Comparison of ENCODE assay signal across 1 cellular context in the genomic region with DNA sequence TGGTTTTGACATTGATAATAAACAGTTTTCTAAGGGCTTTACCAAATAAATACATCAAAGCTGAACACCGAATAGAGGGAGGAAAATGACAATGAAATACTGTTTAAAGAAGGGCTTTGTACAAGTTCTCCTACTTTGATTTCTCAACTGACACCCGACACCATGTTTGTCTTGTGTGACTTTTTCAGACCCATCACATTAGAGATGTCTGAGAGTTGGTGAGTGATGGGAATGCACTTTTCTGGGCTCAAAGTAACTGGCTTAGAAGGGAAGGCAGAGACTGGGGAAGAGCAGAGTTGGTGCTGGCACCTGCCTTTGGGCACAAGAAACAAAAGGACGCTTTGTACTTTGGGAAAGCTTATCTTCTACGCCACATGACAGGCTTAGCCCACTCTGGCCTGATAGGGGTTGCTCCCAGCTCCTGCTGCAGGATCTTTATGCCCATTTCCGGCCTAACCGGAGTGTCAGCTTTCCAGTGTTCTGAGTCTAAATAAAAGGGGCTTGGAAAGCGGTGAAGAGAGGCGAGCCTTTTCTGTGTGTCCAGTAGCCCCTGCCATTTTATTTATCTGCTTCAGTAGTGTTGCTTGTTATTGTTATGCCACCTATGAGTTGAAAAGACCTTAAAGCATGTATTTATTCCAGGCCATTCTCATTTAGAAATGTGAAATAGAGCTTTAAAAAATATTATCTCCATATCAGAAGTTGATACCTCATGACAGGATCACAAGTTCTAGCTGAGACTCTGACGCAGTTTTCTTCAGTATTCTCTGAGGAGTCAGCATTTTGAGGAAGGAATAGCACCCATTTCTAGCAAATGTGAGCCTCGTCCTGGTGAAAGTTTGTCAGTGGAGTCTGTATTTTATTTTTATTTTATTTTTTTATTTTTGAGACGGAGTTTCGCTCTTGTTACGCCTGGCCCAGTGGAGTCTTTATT.
TF ChIP-seq lines count a peak whose summit lies in the region.

No MANE protein-coding gene starts in this region.

TF ChIP-seq in HEK293, 187 proteins besides CTCF, POLR2A, EP300 and RAD21 (continued from another document):
- TF ChIP-seq PRDM10 (tag by site-specific recombination; IDR thresholded peaks at IDR 0.05) (peak; percentile 37; the same call in 1 of the 2 replicates), SP7 (tag by site-specific recombination; IDR thresholded peaks at IDR 0.05) (peak; percentile 29; the same call in 1 of the 2 replicates), ZNF391 (tag by site-specific recombination; IDR thresholded peaks at IDR 0.05; ENCODE audit: borderline replicate concordance, low read depth) (no peak), ZNF558 (tag by site-specific recombination; IDR thresholded peaks at IDR 0.05) (no peak), ZNF404 (tag by site-specific recombination; IDR thresholded peaks at IDR 0.05) (no peak), ZNF138 (tag by site-specific recombination; IDR thresholded peaks at IDR 0.05; ENCODE audit: borderline replicate concordance) (no peak), ZBTB48 (tag by site-specific recombination; IDR thresholded peaks at IDR 0.05) (no peak), ZNF221 (tag by site-specific recombination; IDR thresholded peaks at IDR 0.05; ENCODE audit: borderline replicate concordance) (no peak), ZNF830 (tag by site-specific recombination; IDR thresholded peaks at IDR 0.05; ENCODE audit: low read depth) (no peak), ZNF16 (tag by site-specific recombination; IDR thresholded peaks at IDR 0.05; ENCODE audit: low read depth) (no peak), YY1 (tag by site-specific recombination; IDR thresholded peaks at IDR 0.05) (no peak), TCF7L2 (IDR thresholded peaks at IDR 0.05; ENCODE audit: borderline replicate concordance, low read depth, low read length) (peak; percentile 75), ZNF645 (tag by site-specific recombination; IDR thresholded peaks at IDR 0.05) (no peak), FEZF1 (tag by site-specific recombination; IDR thresholded peaks at IDR 0.05) (peak; percentile 93), ZNF37A (tag by site-specific recombination; IDR thresholded peaks at IDR 0.05) (no peak), ZBTB17 (tag by site-specific recombination; IDR thresholded peaks at IDR 0.05) (peak; percentile 65)
- TF ChIP-seq, protein P1, sequence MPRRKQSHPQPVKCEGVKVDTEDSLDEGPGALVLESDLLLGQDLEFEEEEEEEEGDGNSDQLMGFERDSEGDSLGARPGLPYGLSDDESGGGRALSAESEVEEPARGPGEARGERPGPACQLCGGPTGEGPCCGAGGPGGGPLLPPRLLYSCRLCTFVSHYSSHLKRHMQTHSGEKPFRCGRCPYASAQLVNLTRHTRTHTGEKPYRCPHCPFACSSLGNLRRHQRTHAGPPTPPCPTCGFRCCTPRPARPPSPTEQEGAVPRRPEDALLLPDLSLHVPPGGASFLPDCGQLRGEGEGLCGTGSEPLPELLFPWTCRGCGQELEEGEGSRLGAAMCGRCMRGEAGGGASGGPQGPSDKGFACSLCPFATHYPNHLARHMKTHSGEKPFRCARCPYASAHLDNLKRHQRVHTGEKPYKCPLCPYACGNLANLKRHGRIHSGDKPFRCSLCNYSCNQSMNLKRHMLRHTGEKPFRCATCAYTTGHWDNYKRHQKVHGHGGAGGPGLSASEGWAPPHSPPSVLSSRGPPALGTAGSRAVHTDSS (tag by site-specific recombination; IDR thresholded peaks at IDR 0.05): no peak
- TF ChIP-seq, protein P2, sequence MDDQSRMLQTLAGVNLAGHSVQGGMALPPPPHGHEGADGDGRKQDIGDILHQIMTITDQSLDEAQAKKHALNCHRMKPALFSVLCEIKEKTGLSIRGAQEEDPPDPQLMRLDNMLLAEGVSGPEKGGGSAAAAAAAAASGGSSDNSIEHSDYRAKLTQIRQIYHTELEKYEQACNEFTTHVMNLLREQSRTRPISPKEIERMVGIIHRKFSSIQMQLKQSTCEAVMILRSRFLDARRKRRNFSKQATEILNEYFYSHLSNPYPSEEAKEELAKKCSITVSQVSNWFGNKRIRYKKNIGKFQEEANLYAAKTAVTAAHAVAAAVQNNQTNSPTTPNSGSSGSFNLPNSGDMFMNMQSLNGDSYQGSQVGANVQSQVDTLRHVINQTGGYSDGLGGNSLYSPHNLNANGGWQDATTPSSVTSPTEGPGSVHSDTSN (CRISPR knock-in tag; IDR thresholded peaks at IDR 0.05): no peak
